Comparison of ENCODE assay signal across 12 cellular contexts in the genomic region with DNA sequence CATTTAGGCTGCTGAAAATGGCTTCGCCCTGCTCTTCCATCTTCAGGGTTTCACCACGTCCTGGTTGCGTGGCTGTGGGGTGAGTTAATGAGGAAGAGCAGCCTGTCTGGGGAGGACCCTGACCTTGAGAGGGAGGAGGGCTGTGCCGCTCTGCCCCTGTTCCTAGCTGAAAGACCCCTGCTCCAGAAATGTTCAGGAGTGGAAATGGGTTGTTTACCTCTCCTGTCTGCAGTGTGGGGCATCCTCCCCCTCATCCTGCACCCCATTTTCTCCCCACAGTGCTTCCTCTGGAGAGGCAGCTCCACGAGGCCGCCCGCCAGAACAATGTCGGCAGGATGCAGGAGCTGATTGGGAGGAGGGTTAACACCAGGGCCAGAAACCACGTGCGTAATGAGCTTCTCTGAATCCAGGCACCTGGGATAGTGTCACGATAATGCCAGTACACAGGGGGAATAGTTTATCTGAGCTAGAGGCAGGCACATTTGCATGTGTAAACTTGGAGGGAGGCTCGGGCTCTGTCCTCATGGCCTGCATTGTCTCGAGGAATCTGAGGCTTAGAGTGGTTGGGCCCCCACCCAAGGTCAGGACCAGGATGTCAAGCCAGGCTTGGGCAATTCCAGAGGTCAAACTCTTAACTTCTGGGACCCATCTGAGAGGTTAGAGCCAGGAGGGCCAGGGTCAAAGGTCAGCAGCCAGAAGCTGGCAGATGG.
"Had no signal": no experiment of that assay in that cellular context is flagged by ENCODE, and none has a peak within 500 bp of the region (broad histone marks: within the 10 kb centered on the region; RNA-seq: fewer than 3 reads in every experiment).

No MANE protein-coding gene starts in this region.

- DNase-seq: activated CD8-positive, alpha-beta memory T cell treated with anti-CD3 and anti-CD28 coated beads, Interleukin-2, amount 10 ng/mL, durations not matched to agents 7 days and 5 days; activated gamma-delta T cell; activated T-cell treated with anti-CD3 and anti-CD28 coated beads, Interleukin-2, amount 50 U/mL, for 24 hours; anterior cingulate cortex; esophagus squamous epithelium; foreskin keratinocyte; stimulated activated CD4-positive, alpha-beta T cell treated with anti-CD3 and anti-CD28 coated beads, Interleukin-4, amount 100 ng/mL, for 4 hours; T-helper 17 cell had no signal

- H3K27ac Mint-ChIP-seq: activated CD8-positive, alpha-beta memory T cell treated with anti-CD3 and anti-CD28 coated beads, Interleukin-2, amount 10 ng/mL, durations not matched to agents 7 days and 5 days; activated naive CD8-positive, alpha-beta T cell; activated T-cell treated with anti-CD3 and anti-CD28 coated beads, Interleukin-2, amount 50 U/mL, for 24 hours; mesothelial cell of epicardium; T-helper 17 cell had no signal

- H3K36me3 Mint-ChIP-seq: activated CD8-positive, alpha-beta memory T cell treated with anti-CD3 and anti-CD28 coated beads, Interleukin-2, amount 10 ng/mL, durations not matched to agents 7 days and 5 days; activated naive CD8-positive, alpha-beta T cell; mesothelial cell of epicardium had no signal

- H3K4me3 Mint-ChIP-seq: activated CD8-positive, alpha-beta memory T cell treated with anti-CD3 and anti-CD28 coated beads, Interleukin-2, amount 10 ng/mL, durations not matched to agents 7 days and 5 days; activated naive CD8-positive, alpha-beta T cell; activated T-cell treated with anti-CD3 and anti-CD28 coated beads, Interleukin-2, amount 50 U/mL, for 24 hours; mesothelial cell of epicardium; T-helper 17 cell had no signal

- H3K36me3 ChIP-seq: esophagus squamous epithelium, vagina had no signal

- H3K27me3 ChIP-seq: esophagus squamous epithelium, foreskin keratinocyte, vagina had no signal

- ATAC-seq: activated CD4-positive, CD25-positive, alpha-beta regulatory T cell treated with anti-CD3 and anti-CD28 coated beads, Interleukin-2, amount 50 U/mL, for 24 hours; activated CD8-positive, alpha-beta memory T cell treated with anti-CD3 and anti-CD28 coated beads, Interleukin-2, amount 10 ng/mL, durations not matched to agents 7 days and 5 days; foreskin keratinocyte; T-helper 17 cell had no signal

- H3K4me3 ChIP-seq: esophagus squamous epithelium, vagina had no signal

- H3K9me3 Mint-ChIP-seq: activated T-cell treated with anti-CD3 and anti-CD28 coated beads, Interleukin-2, amount 50 U/mL, for 24 hours; mesothelial cell of epicardium had no signal
